8 cellular contexts compared by ENCODE assay signal in the genomic region with DNA sequence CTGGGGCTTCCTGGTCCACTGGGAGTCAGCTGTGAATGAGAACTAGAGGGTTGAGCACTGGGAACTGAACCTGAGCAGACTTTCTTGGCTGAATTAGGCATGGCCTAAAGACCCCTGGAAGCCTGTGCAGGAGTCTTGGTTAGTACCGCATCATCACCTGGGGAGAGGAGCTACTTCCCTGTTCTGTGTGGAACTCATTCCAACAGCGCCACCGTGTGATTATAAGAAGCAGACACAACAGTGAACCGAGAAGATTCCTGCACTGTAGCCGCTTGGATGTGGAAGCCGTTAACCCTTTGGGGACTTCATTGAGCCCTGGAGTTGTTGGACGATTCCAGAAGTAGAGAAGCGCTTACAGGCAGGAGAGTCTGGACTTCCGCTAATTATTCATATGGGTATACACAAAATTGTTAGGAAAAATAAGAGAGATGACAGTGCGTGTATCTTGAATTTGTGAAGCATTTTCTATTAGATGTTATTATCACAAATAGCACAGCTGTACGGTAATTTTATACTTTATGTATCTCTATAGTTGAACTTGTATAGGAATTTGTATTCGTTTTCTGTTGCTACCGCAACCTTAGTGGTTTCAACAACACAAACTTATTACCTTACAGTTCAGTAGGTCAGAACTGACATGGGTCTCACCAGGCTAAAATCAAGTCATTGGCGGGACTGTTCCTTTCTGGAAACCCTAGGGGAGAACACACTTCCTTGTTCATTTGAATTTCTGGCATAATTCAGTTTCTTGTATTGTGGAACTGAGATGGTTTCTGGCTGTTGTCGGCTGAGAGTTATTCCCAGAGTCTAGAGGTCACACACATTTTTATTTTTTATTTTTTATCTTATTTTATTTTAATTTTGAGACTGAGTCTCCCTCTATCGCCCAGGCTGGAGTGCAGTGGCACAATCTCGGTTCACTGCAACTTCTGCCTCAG.
A peak's percentile ranks its signal among the peaks of the same experiment; 100 is the strongest.
DNase-seq lines count a peak whose midpoint lies in the region; ATAC-seq and TF ChIP-seq lines count a peak whose summit lies in the region.

No MANE protein-coding gene starts in this region.

- no peak overlapping the region for H2BK15ac ChIP-seq in neuronal stem cell (ENCODE audit: low read length)

- no peaks in the 10 kb centered on the region for H3K79me1 ChIP-seq in neuronal stem cell (ENCODE audit: low read depth, low read length)

- no peak overlapping the region for H3K4me3 ChIP-seq in Jurkat, Clone E6-1 (ENCODE audit: low read length)
- H3K4me3 ChIP-seq in Peyer's patch (no peak overlapping the region), fibroblast of the aortic adventitia (ENCODE audit: low read depth, low read length) (no peak overlapping the region), neuronal stem cell (ENCODE audit: low read length in 2 of 2) (no peak overlapping the region), thyroid gland (replicated peaks in 1 of 3) (no peak overlapping the region)

- no peak overlapping the region for H3K14ac ChIP-seq in neuronal stem cell (ENCODE audit: low read length)

- H3K36me3 ChIP-seq in Peyer's patch (no peaks in the 10 kb centered on the region), neuronal stem cell (replicated peaks in 1 of 2; ENCODE audit: control insufficient read depth in 2 of 2, insufficient read depth in 2 of 2, low read length in 2 of 2) (peaks cover 0 to 6% of the 10 kb centered on the region in 2 donors), thyroid gland (no peaks in the 10 kb centered on the region)

- no CpG with 5 or more reads among the region's 17 CpGs for WGBS in neuronal stem cell (ENCODE audit: extremely low coverage in 2 of 2, insufficient read length in 2 of 2, insufficient replicate concordance in 1 of 2), 2 donors
- 30 to 32% methylated on average over 17 of the region's 17 CpGs for WGBS in thyroid gland, 2 donors

- peak overlapping the region; percentile 48 for H3K18ac ChIP-seq in neuronal stem cell (ENCODE audit: low read length)

- no peaks in the 10 kb centered on the region for H3K4me1 ChIP-seq in Peyer's patch
- no peaks in the 10 kb centered on the region for H3K4me1 ChIP-seq in neuronal stem cell (ENCODE audit: control insufficient read depth in 2 of 2, insufficient read depth in 1 of 2, low read depth in 1 of 2, low read length in 2 of 2)
- no peaks in the 10 kb centered on the region for H3K4me1 ChIP-seq in thyroid gland

- H3K9ac ChIP-seq in neuronal stem cell (ENCODE audit: low read depth, low read length, poor library complexity) = no peak overlapping the region

- peak; percentile 82 for DNase-seq in Daoy (ENCODE audit: low read depth)
- peak; percentile 64 for DNase-seq in Jurkat, Clone E6-1 (ENCODE audit: low read depth, low spot score)
- peak in 2 of 3 donors; percentile 53 to 80 for DNase-seq in Peyer's patch
- DNase-seq in activated T-cell treated with anti-CD3 and anti-CD28 coated beads, Interleukin-2, amount 50 U/mL, for 48 hours = peak; percentile 48 to 58
- peak; percentile 85 for DNase-seq in fibroblast of the aortic adventitia (ENCODE audit: low read depth)
- peak; percentile 74 for DNase-seq in neuronal stem cell (ENCODE audit: low spot score)
- peak; percentile 60 to 70 for DNase-seq in thyroid gland

- no peaks in the 10 kb centered on the region for H3K27me3 ChIP-seq in Peyer's patch
- H3K27me3 ChIP-seq in neuronal stem cell (ENCODE audit: control insufficient read depth in 3 of 3, insufficient read depth in 3 of 3, low read depth in 1 of 3, low read length in 3 of 3) = no peaks in the 10 kb centered on the region
- no peaks in the 10 kb centered on the region for H3K27me3 ChIP-seq in thyroid gland

- H3K4ac ChIP-seq in neuronal stem cell (ENCODE audit: low read length) = no peak overlapping the region

- no peak for TF ChIP-seq POLR2A in Peyer's patch (IDR thresholded peaks at IDR 0.05)
- TF ChIP-seq POLR2A in thyroid gland (IDR thresholded peaks at IDR 0.05) = no peak

- no peaks in the 10 kb centered on the region for H3K9me3 ChIP-seq in Peyer's patch
- H3K9me3 ChIP-seq in neuronal stem cell (replicated peaks in 1 of 2; ENCODE audit: control insufficient read depth in 2 of 2, insufficient read depth in 1 of 2, low read depth in 1 of 2, low read length in 2 of 2) = no peaks in the 10 kb centered on the region
- H3K9me3 ChIP-seq in thyroid gland = no peaks in the 10 kb centered on the region

- H3K27ac ChIP-seq in Peyer's patch = no peak overlapping the region
- H3K27ac ChIP-seq in neuronal stem cell (replicated peaks; ENCODE audit: low read length) = no peak overlapping the region
- H3K27ac ChIP-seq in thyroid gland = no peak overlapping the region

- no peak overlapping the region for H2BK120ac ChIP-seq in neuronal stem cell (ENCODE audit: low read depth, low read length)

- no peak overlapping the region for H2BK12ac ChIP-seq in neuronal stem cell (ENCODE audit: low read length)

- H2AK5ac ChIP-seq in neuronal stem cell (ENCODE audit: low read depth, low read length) = no peak overlapping the region

- intact Hi-C loops in thyroid gland (cut with DNase I) = loop anchor here (5.0 to 10.0 kb wide), 2 partner anchors 109 to 356 kb away; a partner anchor contains a TSS

- H2BK5ac ChIP-seq in neuronal stem cell (ENCODE audit: low read length) = no peak overlapping the region

- H3K4me2 ChIP-seq in neuronal stem cell (ENCODE audit: insufficient read depth, low read length, poor library complexity, severe bottlenecking) = no peak overlapping the region

- no peak overlapping the region for H4K91ac ChIP-seq in neuronal stem cell (ENCODE audit: low read depth, low read length, poor library complexity)

- H4K8ac ChIP-seq in neuronal stem cell (ENCODE audit: low read depth, low read length) = no peak overlapping the region

- H2AFZ ChIP-seq in neuronal stem cell (ENCODE audit: low read length) = peak overlapping the region; percentile 56

- H3K23ac ChIP-seq in neuronal stem cell (ENCODE audit: low read depth, low read length, poor library complexity) = no peak overlapping the region

- ATAC-seq in GM21737 (IDR thresholded peaks at IDR 0.05; ENCODE audit: unreplicated experiment) = peak; percentile 99

- TF ChIP-seq CTCF in Peyer's patch (IDR thresholded peaks at IDR 0.05) (peak in 5 of 6 experiments; percentile 16 to 76 (median 68)), fibroblast of the aortic adventitia (IDR thresholded peaks at IDR 0.05; ENCODE audit: insufficient read depth, low read length) (peak; percentile 79), thyroid gland (IDR thresholded peaks at IDR 0.05) (peak in 5 of 6 experiments; percentile 37 to 89 (median 78))
